Comparison of ENCODE assay signal across 8 cellular contexts in the genomic region with DNA sequence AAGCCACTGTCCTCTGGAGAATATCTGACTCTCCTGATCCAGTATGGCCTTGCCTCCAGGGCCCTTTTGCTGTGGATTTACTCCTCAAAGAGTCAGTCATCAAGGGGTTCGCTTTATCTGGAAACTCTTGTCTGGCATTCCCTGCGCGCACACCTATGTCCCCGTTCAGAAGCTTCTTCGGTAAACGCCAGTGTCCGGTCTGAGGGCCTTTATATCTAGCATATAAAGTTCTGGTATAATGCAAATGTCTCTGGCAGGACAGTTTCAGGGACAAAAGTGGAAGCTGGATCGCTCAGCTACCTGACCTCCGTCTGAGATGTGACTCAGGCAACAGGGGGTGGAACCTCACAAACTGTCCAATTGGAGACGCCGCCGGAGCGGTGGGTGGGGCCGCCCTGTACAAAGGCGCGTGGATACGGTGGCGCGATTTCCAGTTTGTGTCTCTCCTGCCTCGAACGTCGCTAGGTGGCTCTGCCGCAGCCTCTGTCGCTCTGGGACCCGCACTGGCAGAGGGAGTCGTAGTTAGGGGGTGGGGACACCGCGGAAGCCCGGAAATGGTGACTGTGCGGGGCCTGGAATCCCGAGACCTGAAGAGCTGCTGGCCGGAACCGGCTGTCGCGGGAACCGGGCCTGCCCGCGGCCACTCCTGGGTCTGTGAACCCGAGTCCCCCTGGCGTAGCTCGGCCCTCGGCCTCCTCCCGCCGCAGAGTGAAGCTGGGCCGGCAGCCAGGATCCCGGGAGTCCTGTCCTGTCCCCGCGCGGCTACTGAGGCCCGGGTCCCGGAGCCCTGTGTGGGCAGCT. TPM values are rescaled to one million over a fixed set of nuclear protein-coding genes. Genes with fewer than 3 reads are reported as not detected.
DNase-seq lines count a peak whose midpoint lies in the region; ATAC-seq and TF ChIP-seq lines count a peak whose summit lies in the region.

No MANE protein-coding gene starts in this region.

- peak; percentile 95 for DNase-seq in AG08395 (ENCODE audit: low spot score)
- peak; percentile 94 for DNase-seq in HK-2 (ENCODE audit: unreplicated experiment)
- peak; percentile 96 for DNase-seq in OCI-LY7 (ENCODE audit: low spot score)
- peak; percentile 95 to 96 for DNase-seq in activated T-cell treated with anti-CD3 and anti-CD28 coated beads, Interleukin-2, amount 50 U/mL, for 48 hours
- DNase-seq in stimulated activated CD8-positive, alpha-beta memory T cell treated with anti-CD3 and anti-CD28 coated beads, Interleukin-4, amount 100 ng/mL, for 4 hours (ENCODE audit: low read depth in 2 of 2, low spot score in 1 of 2), result peak; percentile 82 to 90

- BruUV-seq in OCI-LY7 (replicated peaks; lab: Mats Ljungman, UMichigan), result no TSS peak

- H2AFZ ChIP-seq in OCI-LY7 (ENCODE audit: low read length), result peak overlapping the region; percentile 98

- H4K20me1 ChIP-seq in OCI-LY7 (ENCODE audit: insufficient read depth, low read length), result no peaks in the 10 kb centered on the region

- H3K4me2 ChIP-seq in OCI-LY7 (ENCODE audit: low read length), result peak overlapping the region; percentile 87

- H3K9me3 ChIP-seq in OCI-LY7 (ENCODE audit: low read length) (no peaks in the 10 kb centered on the region), mucosa of stomach (ENCODE audit: control insufficient read depth, low read length) (no peaks in the 10 kb centered on the region)

- H3K36me3 ChIP-seq in OCI-LY7 (ENCODE audit: insufficient read depth, low read length), result no peaks in the 10 kb centered on the region
- no peaks in the 10 kb centered on the region for H3K36me3 ChIP-seq in mucosa of stomach (ENCODE audit: control insufficient read depth, insufficient read depth, low read length)

- intact Hi-C loops in OCI-LY7 (cut with micrococcal nuclease; ENCODE audit: unreplicated experiment), result loop anchor here (2.0 kb wide), 1 partner anchor 54 kb away; a partner anchor contains a TSS

- TF ChIP-seq CTCF in OCI-LY7 (conservative IDR thresholded peaks at IDR 0.05; ENCODE audit: low read length), result peak; percentile 80

- H3K27ac ChIP-seq in OCI-LY7 (ENCODE audit: low read depth, low read length, poor library complexity, severe bottlenecking), result peak overlapping the region; percentile 38

- peak overlapping the region; percentile 70 for H3K4me3 ChIP-seq in OCI-LY7 (ENCODE audit: low read depth, low read length, poor library complexity, severe bottlenecking)
- H3K4me3 ChIP-seq in mucosa of stomach (ENCODE audit: low read length), result peak overlapping the region; percentile 68

- no peaks in the 10 kb centered on the region for H3K9me2 ChIP-seq in OCI-LY7 (ENCODE audit: insufficient read depth, low read length)

- no peaks in the 10 kb centered on the region for H3K27me3 ChIP-seq in mucosa of stomach (ENCODE audit: control insufficient read depth, insufficient read depth, low read length)

- H3K79me2 ChIP-seq in OCI-LY7 (ENCODE audit: insufficient read depth, low read depth, low read length), result no peaks in the 10 kb centered on the region

- ATAC-seq in GM19023 (IDR thresholded peaks at IDR 0.05; ENCODE audit: unreplicated experiment) (peak; percentile 97), esophagus mucosa (peak; percentile 100)

- H3K9ac ChIP-seq in mucosa of stomach (ENCODE audit: low read length), result peak overlapping the region; percentile 90

- CTCF ChIA-PET in OCI-LY7 (lab: Charles Lee; ENCODE audit: unreplicated experiment), result interaction anchor here (0.6 to 0.9 kb wide), 2 partner anchors 11 to 115 kb away, joined by 3 read pairs; a partner anchor contains a TSS

- H3K4me1 ChIP-seq in OCI-LY7 (ENCODE audit: insufficient read depth, low read length, poor library complexity, severe bottlenecking), result peaks cover 13% of the 10 kb centered on the region
- H3K4me1 ChIP-seq in mucosa of stomach (ENCODE audit: control insufficient read depth, insufficient read depth, low read length), result peaks cover 7% of the 10 kb centered on the region

- POLR2A ChIA-PET in OCI-LY7 (lab: Charles Lee), result interaction anchor here (0.6 to 1.9 kb wide), 3 partner anchors 9 to 819 kb away, joined by 3 to 6 read pairs (median 5); no protein-coding TSS in a partner anchor

RNA-seq across cellular contexts. Expression of a gene that starts 10.6 kb away (rescaled TPM):
- 3.4 and 5.3 TPM in 2 replicates for total RNA-seq in OCI-LY7 (2014; rRNA removed; shearing (Covaris generic))
- total RNA-seq in OCI-LY7 (2022) (4.6 TPM in 2 replicates), esophagus mucosa (0.52 TPM)

RNA-seq across cellular contexts. Expression of a gene that starts 54.4 kb away (rescaled TPM):
- total RNA-seq in OCI-LY7 (2014; rRNA removed; shearing (Covaris generic)), result 2.3 and 2.6 TPM in 2 replicates
- total RNA-seq in OCI-LY7 (2022) (4.5 and 4.6 TPM in 2 replicates), esophagus mucosa (3.4 TPM)

RNA-seq across cellular contexts. Expression of a gene that starts 56.1 kb away (rescaled TPM):
- total RNA-seq in OCI-LY7 (2014; rRNA removed; shearing (Covaris generic)), result 6.6 and 8.0 TPM in 2 replicates
- total RNA-seq in OCI-LY7 (2022) (13.1 and 16.5 TPM in 2 replicates), esophagus mucosa (4.1 TPM)

Comparison
In these comparisons a context has a peak if more than half of its experiments do, and no peak if none do; other contexts are left out.
1. Peak in every context shown above with its lines: DNase-seq, ATAC-seq, H3K4me3 ChIP-seq and H3K27ac ChIP-seq.